ENCODE assay signal across 11 cellular contexts in genomic region chr11:74004694-74005615, GRCh38. TPM values are rescaled to one million over a fixed set of nuclear protein-coding genes. Genes with fewer than 3 reads are reported as not detected.
DNase-seq lines count a peak whose midpoint lies in the region; ATAC-seq and TF ChIP-seq lines count a peak whose summit lies in the region.
"Had no signal": no experiment of that assay in that cellular context is flagged by ENCODE, and none has a peak within 500 bp of the region (broad histone marks: within the 10 kb centered on the region; RNA-seq: fewer than 3 reads in every experiment).

No MANE protein-coding gene starts in this region.

- peak overlapping the region; percentile 92 for H3K27ac Mint-ChIP-seq in activated T-helper 2 cell treated with anti-CD3 and anti-CD28 coated beads, Interferon-gamma antibody, Interleukin-2, Interleukin-4, amounts not matched to agents 10 μg/mL and 5 μg/mL and 100 μg/mL, durations not matched to agents 14 hours and 24 hours and 36 hours

- intact Hi-C loops in activated T-helper 2 cell treated with anti-CD3 and anti-CD28 coated beads, Interferon-gamma antibody, Interleukin-2, Interleukin-4, amounts not matched to agents 10 μg/mL and 5 μg/mL and 100 μg/mL, durations not matched to agents 14 hours and 24 hours and 36 hours (cut with micrococcal nuclease) = loop anchor here (1.0 kb wide), 1 partner anchor 10 kb away; no protein-coding TSS in a partner anchor
- intact Hi-C loops in sigmoid colon (cut with DNase I) = no loop called here
- intact Hi-C loops in upper lobe of right lung (cut with DNase I) = no loop called here

- H3K27me3 ChIP-seq in sigmoid colon = no peaks in the 10 kb centered on the region
- H3K27me3 ChIP-seq in upper lobe of right lung = no peaks in the 10 kb centered on the region
- H3K27me3 ChIP-seq: suprapubic skin had no signal

- TF ChIP-seq CTCF in sigmoid colon (IDR thresholded peaks at IDR 0.05) (no peak), upper lobe of right lung (IDR thresholded peaks at IDR 0.05) (no peak)

- peaks cover 25% of the 10 kb centered on the region for H3K36me3 Mint-ChIP-seq in activated T-helper 2 cell treated with anti-CD3 and anti-CD28 coated beads, Interferon-gamma antibody, Interleukin-2, Interleukin-4, amounts not matched to agents 10 μg/mL and 5 μg/mL and 100 μg/mL, durations not matched to agents 14 hours and 24 hours and 36 hours (ENCODE audit: low read depth)

- no peak overlapping the region for H3K4me3 ChIP-seq in sigmoid colon
- H3K4me3 ChIP-seq in upper lobe of right lung = no peak overlapping the region
- H3K4me3 ChIP-seq: suprapubic skin had no signal

- H3K4me1 ChIP-seq in sigmoid colon (peaks cover 0 to 5% (median 0%) of the 10 kb centered on the region in 4 donors), upper lobe of right lung (no peaks in the 10 kb centered on the region)
- H3K4me1 ChIP-seq: suprapubic skin had no signal

- no peak for TF ChIP-seq POLR2A in sigmoid colon (IDR thresholded peaks at IDR 0.05)

- H3K9me3 Mint-ChIP-seq in activated T-helper 2 cell treated with anti-CD3 and anti-CD28 coated beads, Interferon-gamma antibody, Interleukin-2, Interleukin-4, amounts not matched to agents 10 μg/mL and 5 μg/mL and 100 μg/mL, durations not matched to agents 14 hours and 24 hours and 36 hours = no peaks in the 10 kb centered on the region

- ATAC-seq in upper lobe of right lung = peak; percentile 55

- peaks cover 49% of the 10 kb centered on the region for H3K4me1 Mint-ChIP-seq in activated T-helper 2 cell treated with anti-CD3 and anti-CD28 coated beads, Interferon-gamma antibody, Interleukin-2, Interleukin-4, amounts not matched to agents 10 μg/mL and 5 μg/mL and 100 μg/mL, durations not matched to agents 14 hours and 24 hours and 36 hours (ENCODE audit: low read depth)

- TF ChIP-seq EP300 in sigmoid colon (IDR thresholded peaks at IDR 0.05) = no peak

- H3K9me3 ChIP-seq in sigmoid colon (no peaks in the 10 kb centered on the region), upper lobe of right lung (no peaks in the 10 kb centered on the region)
- H3K9me3 ChIP-seq: suprapubic skin had no signal

- H3K27ac ChIP-seq in sigmoid colon (no peak overlapping the region), upper lobe of right lung (no peak overlapping the region)
- H3K27ac ChIP-seq: suprapubic skin had no signal

- H3K36me3 ChIP-seq in sigmoid colon (peaks cover 0 to 17% (median 3%) of the 10 kb centered on the region in 4 donors), upper lobe of right lung (no peaks in the 10 kb centered on the region)

- WGBS in sigmoid colon, 2 donors = 60 to 80% methylated on average over 11 of the region's 11 CpGs

- H3K4me3 Mint-ChIP-seq in activated T-helper 2 cell treated with anti-CD3 and anti-CD28 coated beads, Interferon-gamma antibody, Interleukin-2, Interleukin-4, amounts not matched to agents 10 μg/mL and 5 μg/mL and 100 μg/mL, durations not matched to agents 14 hours and 24 hours and 36 hours (ENCODE audit: low read depth) = peak overlapping the region; percentile 13

- peak; percentile 23 for DNase-seq in SKM-1 treated with dmso at 0.1 percent for 144 hours (lab: John Stamatoyannopoulos, UW; ENCODE audit: unreplicated experiment)
- no peak for DNase-seq in SKM-1 (lab: John Stamatoyannopoulos, UW; ENCODE audit: unreplicated experiment)
- DNase-seq in activated T-helper 2 cell treated with anti-CD3 and anti-CD28 coated beads, Interferon-gamma antibody, Interleukin-2, Interleukin-4, amounts not matched to agents 10 μg/mL and 5 μg/mL and 100 μg/mL, durations not matched to agents 14 hours and 24 hours and 36 hours (ENCODE audit: low spot score) = peak; percentile 82
- peak; percentile 52 for DNase-seq in sigmoid colon
- DNase-seq in upper lobe of right lung = no peak
- DNase-seq in midbrain (lab: John Stamatoyannopoulos, UW) = no peak
- no peak for DNase-seq in inferior parietal cortex (ENCODE audit: extremely low spot score)
- DNase-seq in medulla oblongata (ENCODE audit: extremely low spot score) = no peak

- H3K27me3 Mint-ChIP-seq in activated T-helper 2 cell treated with anti-CD3 and anti-CD28 coated beads, Interferon-gamma antibody, Interleukin-2, Interleukin-4, amounts not matched to agents 10 μg/mL and 5 μg/mL and 100 μg/mL, durations not matched to agents 14 hours and 24 hours and 36 hours (ENCODE audit: low read depth) = no peaks in the 10 kb centered on the region

RNA-seq across cellular contexts. Expression of gene UCP3, which starts 3.9 kb away (rescaled TPM):
- total RNA-seq in activated T-helper 2 cell treated with anti-CD3 and anti-CD28 coated beads, Interferon-gamma antibody, Interleukin-2, Interleukin-4, amounts not matched to agents 10 μg/mL and 5 μg/mL and 100 μg/mL, durations not matched to agents 14 hours and 24 hours and 36 hours = 2.0 and 2.6 TPM in 2 replicates
- total RNA-seq in sigmoid colon (1 to 10 TPM in 2 of 4 donors, under 1 TPM in 2; 0.41 to 2.8 (median 1.0) TPM), upper lobe of right lung (2.6 TPM)
- 1 to 10 TPM in 1 of 3 donors, under 1 TPM in 1, not detected in 1; 0.23 to 1.9 TPM for polyA plus RNA-seq in sigmoid colon

RNA-seq across cellular contexts. Expression of gene UCP2, which starts 22.3 kb away (rescaled TPM):
- 429 and 437 TPM in 2 replicates for total RNA-seq in activated T-helper 2 cell treated with anti-CD3 and anti-CD28 coated beads, Interferon-gamma antibody, Interleukin-2, Interleukin-4, amounts not matched to agents 10 μg/mL and 5 μg/mL and 100 μg/mL, durations not matched to agents 14 hours and 24 hours and 36 hours
- 10 to 100 TPM; 23.8 to 38.8 (median 27.9) TPM for total RNA-seq in sigmoid colon
- 100 to 1,000 TPM in 1 of 3 donors, 10 to 100 TPM in 2; 37.2 to 117 (median 52.5) TPM for polyA plus RNA-seq in sigmoid colon
- total RNA-seq in upper lobe of right lung = 56.3 TPM

RNA-seq across cellular contexts. Expression of gene DNAJB13, which starts 54.1 kb away (rescaled TPM):
- total RNA-seq in activated T-helper 2 cell treated with anti-CD3 and anti-CD28 coated beads, Interferon-gamma antibody, Interleukin-2, Interleukin-4, amounts not matched to agents 10 μg/mL and 5 μg/mL and 100 μg/mL, durations not matched to agents 14 hours and 24 hours and 36 hours = 0.44 and 0.52 TPM in 2 replicates
- total RNA-seq in sigmoid colon (under 1 TPM in 1 of 4 donors, not detected in 3; 0.27 TPM), upper lobe of right lung (not detected)
- not detected for polyA plus RNA-seq in sigmoid colon
- total RNA-seq: aorta, LHCN-M2, suprapubic skin had no signal
- polyA plus RNA-seq: aorta had no signal

Comparison
In these comparisons a context has a peak if more than half of its experiments do, and no peak if none do; other contexts are left out.
1. DNase-seq: peak in SKM-1 treated with dmso at 0.1 percent for 144 hours (single experiment), activated T-helper 2 cell treated with anti-CD3 and anti-CD28 coated beads, Interferon-gamma antibody, Interleukin-2, Interleukin-4, amounts not matched to agents 10 μg/mL and 5 μg/mL and 100 μg/mL, durations not matched to agents 14 hours and 24 hours and 36 hours (single experiment) and sigmoid colon (single experiment); none in SKM-1 (single experiment), upper lobe of right lung (single experiment), midbrain (single experiment), inferior parietal cortex (single experiment) and medulla oblongata (single experiment).